In the genomic region with DNA sequence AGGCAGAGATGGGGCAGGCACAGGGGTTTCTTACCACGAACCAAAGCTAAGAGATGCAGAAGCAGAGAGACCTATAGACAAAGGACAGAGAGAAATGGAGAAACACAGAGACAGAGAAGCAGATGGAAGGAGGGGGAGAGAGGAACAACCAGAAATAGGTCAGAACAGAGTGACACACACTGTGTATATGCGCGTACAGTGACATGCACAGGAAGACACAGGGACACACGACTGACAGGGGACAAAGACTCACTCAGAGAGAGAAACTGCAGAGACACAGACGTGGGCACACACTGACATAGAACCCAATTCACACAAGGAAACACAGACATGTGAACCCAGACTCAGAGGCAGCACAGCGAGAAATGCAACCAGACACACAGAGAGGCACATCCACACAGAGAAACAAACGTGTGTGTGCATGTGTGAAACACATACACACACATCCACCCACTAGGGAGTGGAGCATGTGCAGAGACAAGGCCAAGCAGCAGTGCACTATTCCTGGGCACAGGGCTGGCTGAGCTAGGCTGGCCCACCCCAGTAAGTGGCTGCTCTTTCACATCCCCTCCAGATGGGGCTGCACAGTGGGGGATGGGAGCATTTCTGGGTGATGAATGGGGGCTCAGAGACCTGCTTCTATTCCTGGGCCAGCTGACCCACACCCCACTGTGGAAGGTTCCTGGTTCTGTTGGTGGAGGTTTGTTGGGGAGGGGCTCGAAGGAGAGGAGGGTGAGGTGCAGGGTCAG, we compare ENCODE assay signal across 15 cellular contexts.
"Had no signal": no experiment of that assay in that cellular context is flagged by ENCODE, and none has a peak within 500 bp of the region (broad histone marks: within the 10 kb centered on the region; RNA-seq: fewer than 3 reads in every experiment).

No MANE protein-coding gene starts in this region.

- H3K36me3 Mint-ChIP-seq: activated naive CD4-positive, alpha-beta T cell treated with anti-CD3 and anti-CD28 coated beads, Interleukin-2, amount 50 U/mL, for 24 hours had no signal

- H3K4me3 ChIP-seq: breast epithelium, heart right ventricle, left lung, sigmoid colon, vagina had no signal

- H3K4me1 Mint-ChIP-seq: activated naive CD4-positive, alpha-beta T cell treated with anti-CD3 and anti-CD28 coated beads, Interleukin-2, amount 50 U/mL, for 24 hours; nephron; stimulated activated naive CD8-positive, alpha-beta T cell treated with anti-CD3 and anti-CD28 coated beads, Interleukin-15, amount 100 ng/mL, for 72 hours had no signal

- DNase-seq: activated CD4-positive, alpha-beta T cell treated with anti-CD3 and anti-CD28 coated beads for 4 hours; amniotic stem cell; heart right ventricle; left lung; occipital lobe; sigmoid colon; stimulated activated CD4-positive, alpha-beta T cell treated with anti-CD3 and anti-CD28 coated beads, Interleukin-12 subunit alpha, Interleukin-12 subunit beta, amount 100 ng/mL, for 4 hours; stimulated activated CD4-positive, alpha-beta T cell treated with anti-CD3 and anti-CD28 coated beads, Interleukin-2, amount 100 ng/mL, for 48 hours; stimulated activated naive CD8-positive, alpha-beta T cell treated with anti-CD3 and anti-CD28 coated beads, Interleukin-15, amount 100 ng/mL, for 72 hours had no signal

- H3K27ac Mint-ChIP-seq: activated naive CD4-positive, alpha-beta T cell treated with anti-CD3 and anti-CD28 coated beads, Interleukin-2, amount 50 U/mL, for 24 hours; nephron; progenitor cell of endocrine pancreas; stimulated activated naive CD8-positive, alpha-beta T cell treated with anti-CD3 and anti-CD28 coated beads, Interleukin-15, amount 100 ng/mL, for 72 hours had no signal

- H3K9me3 Mint-ChIP-seq: activated naive CD4-positive, alpha-beta T cell treated with anti-CD3 and anti-CD28 coated beads, Interleukin-2, amount 50 U/mL, for 24 hours; nephron; stimulated activated naive CD8-positive, alpha-beta T cell treated with anti-CD3 and anti-CD28 coated beads, Interleukin-15, amount 100 ng/mL, for 72 hours had no signal

- ATAC-seq: left lung; stimulated activated naive CD8-positive, alpha-beta T cell treated with anti-CD3 and anti-CD28 coated beads, Interleukin-15, amount 100 ng/mL, for 72 hours had no signal

- H3K27ac ChIP-seq: breast epithelium, heart right ventricle, left lung, sigmoid colon, vagina, VCaP had no signal

- H3K27me3 ChIP-seq: vagina had no signal

- H3K4me3 Mint-ChIP-seq: activated naive CD4-positive, alpha-beta T cell treated with anti-CD3 and anti-CD28 coated beads, Interleukin-2, amount 50 U/mL, for 24 hours; nephron; stimulated activated naive CD8-positive, alpha-beta T cell treated with anti-CD3 and anti-CD28 coated beads, Interleukin-15, amount 100 ng/mL, for 72 hours had no signal

- H3K36me3 ChIP-seq: breast epithelium, heart right ventricle, left lung, sigmoid colon, vagina had no signal
